9 cellular contexts compared by ENCODE assay signal in the genomic region with DNA sequence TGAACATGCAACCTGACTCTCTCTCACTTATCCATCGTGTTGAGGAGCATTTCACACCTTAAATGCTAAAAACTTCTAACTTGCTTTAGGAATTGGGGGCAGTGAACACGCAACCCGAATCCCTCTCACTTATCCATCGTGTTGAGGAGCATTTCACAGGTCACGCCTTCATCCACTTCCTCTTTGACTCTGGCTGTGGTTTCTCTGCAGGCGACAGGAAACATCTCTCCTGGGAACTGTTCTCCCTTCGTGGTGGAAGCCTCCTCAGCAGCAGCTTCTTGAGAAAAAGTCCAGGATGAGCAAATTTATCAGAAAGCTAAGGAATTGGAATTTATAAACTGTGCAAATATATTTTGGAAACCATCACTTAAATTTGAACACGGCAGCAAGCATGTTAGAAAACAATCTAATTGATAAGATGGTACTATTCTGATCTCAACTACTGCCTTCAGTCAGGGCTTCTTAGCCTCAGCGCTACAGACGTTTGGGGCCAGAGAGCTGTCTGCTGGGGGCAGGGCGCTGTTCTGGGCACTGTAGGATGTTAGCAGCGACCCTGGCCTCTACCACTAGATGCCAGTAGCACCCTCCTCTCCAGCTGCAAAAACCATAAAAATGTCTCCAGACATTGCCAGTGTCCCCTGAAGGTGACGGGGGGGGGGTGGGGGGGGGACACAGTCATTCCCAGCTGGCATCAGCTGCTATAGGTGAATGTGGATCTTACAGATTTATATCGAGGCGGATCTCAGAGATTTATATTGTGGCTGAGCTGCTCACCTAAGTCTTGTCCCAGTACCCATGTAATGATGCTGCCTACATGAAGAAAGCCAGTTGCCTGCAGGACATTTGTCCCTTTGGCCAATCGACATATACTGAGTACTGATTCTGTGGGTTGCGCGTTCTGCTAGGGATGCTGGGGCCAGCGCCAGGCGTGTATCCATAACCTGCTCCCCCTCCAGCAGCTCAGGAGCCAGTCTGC. TPM values are rescaled to one million over a fixed set of nuclear protein-coding genes. Genes with fewer than 3 reads are reported as not detected.
A peak's percentile ranks its signal among the peaks of the same experiment; 100 is the strongest.
DNase-seq lines count a peak whose midpoint lies in the region; ATAC-seq, FAIRE-seq and TF ChIP-seq lines count a peak whose summit lies in the region.
"Had no signal": no experiment of that assay in that cellular context is flagged by ENCODE, and none has a peak within 500 bp of the region (broad histone marks: within the 10 kb centered on the region; RNA-seq: fewer than 3 reads in every experiment).

No MANE protein-coding gene starts in this region.

- no peaks in the 10 kb centered on the region for H3K9me1 ChIP-seq in keratinocyte (ENCODE audit: control insufficient read depth, extremely low read depth, insufficient read depth, low read length)

- H3K9ac ChIP-seq in keratinocyte (ENCODE audit: control insufficient read depth, extremely low read depth, insufficient read depth, low read length), result no peak overlapping the region

- no peak for DNase-seq in BJ (ENCODE audit: low read depth)
- no peak for DNase-seq in GM13976 (ENCODE audit: low spot score)
- peak; percentile 45 for DNase-seq in NCI-H2029 treated with DMSO at 0.1 percent for 48 hours (lab: John Stamatoyannopoulos, UW)
- DNase-seq in activated CD4-positive, alpha-beta memory T cell treated with anti-CD3 and anti-CD28 coated beads, Interleukin-2, amount 10 ng/mL, durations not matched to agents 7 days and 5 days, result peak; percentile 46
- DNase-seq in keratinocyte (ENCODE audit: low read depth, low spot score), result no peak
- no peak for DNase-seq in upper lobe of right lung

- H3K27me3 Mint-ChIP-seq in activated CD4-positive, alpha-beta memory T cell treated with anti-CD3 and anti-CD28 coated beads, Interleukin-2, amount 10 ng/mL, durations not matched to agents 7 days and 5 days, result peaks cover 53% of the 10 kb centered on the region

- H3K4me3 Mint-ChIP-seq in activated CD4-positive, alpha-beta memory T cell treated with anti-CD3 and anti-CD28 coated beads, Interleukin-2, amount 10 ng/mL, durations not matched to agents 7 days and 5 days, result no peak overlapping the region

- no peak overlapping the region for H3K4me2 ChIP-seq in keratinocyte (ENCODE audit: control insufficient read depth, extremely low read depth, insufficient read depth, low read depth, low read length)

- H3K27me3 ChIP-seq in BJ (ENCODE audit: control insufficient read depth, insufficient read depth, low read length) (no peaks in the 10 kb centered on the region; the same call in 1 of the 2 replicates), keratinocyte (ENCODE audit: control insufficient read depth, extremely low read depth, insufficient read depth, low read length) (peaks cover 20% of the 10 kb centered on the region), upper lobe of right lung (peaks cover 14% of the 10 kb centered on the region)

- H3K79me2 ChIP-seq in keratinocyte (ENCODE audit: control insufficient read depth, insufficient read depth, low read length), result no peaks in the 10 kb centered on the region

- H3K36me3 ChIP-seq in BJ (ENCODE audit: control insufficient read depth, insufficient read depth, low read length) (no peaks in the 10 kb centered on the region), keratinocyte (ENCODE audit: control insufficient read depth in 2 of 2, extremely low read depth in 1 of 2, insufficient read depth in 2 of 2, low read length in 2 of 2) (no peaks in the 10 kb centered on the region), upper lobe of right lung (no peaks in the 10 kb centered on the region)

- peaks cover 17% of the 10 kb centered on the region for H3K4me1 Mint-ChIP-seq in activated CD4-positive, alpha-beta memory T cell treated with anti-CD3 and anti-CD28 coated beads, Interleukin-2, amount 10 ng/mL, durations not matched to agents 7 days and 5 days

- H3K4me1 ChIP-seq in keratinocyte (ENCODE audit: control insufficient read depth, extremely low read depth, insufficient read depth, low read length) (peaks cover 2% of the 10 kb centered on the region), upper lobe of right lung (no peaks in the 10 kb centered on the region)

- no peak overlapping the region for H3K4me3 ChIP-seq in BJ (ENCODE audit: low read depth, low read length)
- H3K4me3 ChIP-seq in keratinocyte (ENCODE audit: control insufficient read depth in 2 of 3, extremely low read depth in 1 of 3, insufficient read depth in 2 of 3, low read depth in 1 of 3, low read length in 3 of 3), result no peak overlapping the region
- H3K4me3 ChIP-seq in upper lobe of right lung, result no peak overlapping the region

- no peak overlapping the region for H3K27ac ChIP-seq in keratinocyte (ENCODE audit: control insufficient read depth, insufficient read depth, low read length)
- H3K27ac ChIP-seq in upper lobe of right lung, result no peak overlapping the region

- no peak for FAIRE-seq in keratinocyte (lab: Jason Lieb, UNC)

- intact Hi-C loops in upper lobe of right lung (cut with DNase I), result no loop called here

- CTCF ChIA-PET in BJ (lab: Yijun Ruan, JAX), result interaction anchor here (0.6 to 2.7 kb wide), 20 partner anchors 9 to 1423 kb away, joined by 3 to 29 read pairs (median 4); no protein-coding TSS in a partner anchor
- CTCF ChIA-PET in activated CD4-positive, alpha-beta memory T cell treated with anti-CD3 and anti-CD28 coated beads, Interleukin-2, amount 10 ng/mL, durations not matched to agents 7 days and 5 days (lab: Charles Lee), result interaction anchor here (0.6 to 2.5 kb wide), 23 partner anchors 8 to 709 kb away, joined by 3 to 27 read pairs (median 4); a partner anchor contains a TSS

- H3K27ac Mint-ChIP-seq in activated CD4-positive, alpha-beta memory T cell treated with anti-CD3 and anti-CD28 coated beads, Interleukin-2, amount 10 ng/mL, durations not matched to agents 7 days and 5 days, result no peak overlapping the region

- TF ChIP-seq CTCF in BJ (IDR thresholded peaks at IDR 0.05; ENCODE audit: insufficient read depth, low read depth, low read length) (peak; percentile 61), GM13976 (IDR thresholded peaks at IDR 0.05; ENCODE audit: borderline replicate concordance, control extremely low read depth, extremely low read depth, insufficient read depth, missing control alignments) (peak; percentile 37), keratinocyte (optimal IDR thresholded peaks at IDR 0.05 in 1 of 3, IDR thresholded peaks at IDR 0.05 in 1 of 3, conservative IDR thresholded peaks at IDR 0.05 in 1 of 3; ENCODE audit: extremely low read depth in 1 of 3, insufficient read depth in 2 of 3, low read length in 3 of 3) (peak in 2 of 3 experiments; percentile 26 to 42), upper lobe of right lung (IDR thresholded peaks at IDR 0.05) (peak; percentile 31)

- in situ Hi-C loops in GM13976 (cut with MboI; ENCODE audit: low sequenced_read_pairs, unreplicated experiment), result loop anchor here (5.0 to 25.0 kb wide), 2 partner anchors 111 to 411 kb away; no protein-coding TSS in a partner anchor

- H3K9me3 Mint-ChIP-seq in activated CD4-positive, alpha-beta memory T cell treated with anti-CD3 and anti-CD28 coated beads, Interleukin-2, amount 10 ng/mL, durations not matched to agents 7 days and 5 days, result no peaks in the 10 kb centered on the region

- peak; percentile 50 for ATAC-seq in upper lobe of right lung
- no peak for ATAC-seq in HG02678 (IDR thresholded peaks at IDR 0.05; ENCODE audit: unreplicated experiment)
- ATAC-seq in HG03520 (IDR thresholded peaks at IDR 0.05; ENCODE audit: unreplicated experiment), result no peak

- POLR2A ChIA-PET in BJ (lab: Charles Lee), result no interaction called here
- POLR2A ChIA-PET in activated CD4-positive, alpha-beta memory T cell treated with anti-CD3 and anti-CD28 coated beads, Interleukin-2, amount 10 ng/mL, durations not matched to agents 7 days and 5 days (lab: Charles Lee), result interaction anchor here (0.8 to 1.3 kb wide), 5 partner anchors 63 to 124 kb away, joined by 3 to 7 read pairs (median 3); no protein-coding TSS in a partner anchor

- no peaks in the 10 kb centered on the region for H3K36me3 Mint-ChIP-seq in activated CD4-positive, alpha-beta memory T cell treated with anti-CD3 and anti-CD28 coated beads, Interleukin-2, amount 10 ng/mL, durations not matched to agents 7 days and 5 days (ENCODE audit: low read depth)

- no peaks in the 10 kb centered on the region for H3K9me3 ChIP-seq in keratinocyte (ENCODE audit: control insufficient read depth, low read depth, low read length)
- no peaks in the 10 kb centered on the region for H3K9me3 ChIP-seq in upper lobe of right lung

- no peak overlapping the region for H2AFZ ChIP-seq in keratinocyte (ENCODE audit: control insufficient read depth, low read length)

- dilution Hi-C loops in keratinocyte (cut with MboI; ENCODE audit: extremely low pct_ligation_motif_present, low sequenced_read_pairs), result no loop called here

- H4K20me1 ChIP-seq in keratinocyte (ENCODE audit: control insufficient read depth, extremely low read depth, insufficient read depth, low read length), result no peaks in the 10 kb centered on the region

RNA-seq across cellular contexts. Expression of a gene that starts 26.2 kb away (rescaled TPM):
- polyA plus RNA-seq in BJ (2011; rRNA removed), result not detected in 2 replicates
- not detected in 2 replicates for polyA minus RNA-seq in BJ (2011; rRNA and poly(A)+ RNA removed)
- total RNA-seq in activated CD4-positive, alpha-beta memory T cell treated with anti-CD3 and anti-CD28 coated beads, Interleukin-2, amount 10 ng/mL, durations not matched to agents 7 days and 5 days, result not detected
- polyA plus RNA-seq in keratinocyte, result not detected in 3 replicates
- polyA plus RNA-seq in keratinocyte (2011; ENCODE audit: low read depth), result not detected
- polyA plus RNA-seq in keratinocyte (2011; cell fraction: cytosol; rRNA removed), result not detected in 2 replicates
- not detected in 2 replicates for polyA plus RNA-seq in keratinocyte (2011; cell fraction: nucleus; rRNA removed)
- polyA plus RNA-seq in keratinocyte (2012; ENCODE audit: low replicate concordance), result not detected in 2 replicates
- polyA minus RNA-seq in keratinocyte, result not detected in 3 replicates
- not detected for polyA minus RNA-seq in keratinocyte (2011; cell fraction: cytosol; rRNA and poly(A)+ RNA removed)
- not detected in 2 replicates for polyA minus RNA-seq in keratinocyte (2011; cell fraction: nucleus; rRNA and poly(A)+ RNA removed)
- total RNA-seq in upper lobe of right lung, result not detected
- total RNA-seq: glomerular endothelial cell had no signal

Comparison
In these comparisons a context has a peak if more than half of its experiments do, and no peak if none do; other contexts are left out.
1. DNase-seq: peak in NCI-H2029 treated with DMSO at 0.1 percent for 48 hours (single experiment) and activated CD4-positive, alpha-beta memory T cell treated with anti-CD3 and anti-CD28 coated beads, Interleukin-2, amount 10 ng/mL, durations not matched to agents 7 days and 5 days (single experiment); none in BJ (single experiment), GM13976 (single experiment), keratinocyte (single experiment) and upper lobe of right lung (single experiment).
2. Peak in every context shown above with its lines, with median percentiles within 50 percentile points of each other: CTCF ChIP-seq.